ENCODE assay signal across 18 cellular contexts in the genomic region with DNA sequence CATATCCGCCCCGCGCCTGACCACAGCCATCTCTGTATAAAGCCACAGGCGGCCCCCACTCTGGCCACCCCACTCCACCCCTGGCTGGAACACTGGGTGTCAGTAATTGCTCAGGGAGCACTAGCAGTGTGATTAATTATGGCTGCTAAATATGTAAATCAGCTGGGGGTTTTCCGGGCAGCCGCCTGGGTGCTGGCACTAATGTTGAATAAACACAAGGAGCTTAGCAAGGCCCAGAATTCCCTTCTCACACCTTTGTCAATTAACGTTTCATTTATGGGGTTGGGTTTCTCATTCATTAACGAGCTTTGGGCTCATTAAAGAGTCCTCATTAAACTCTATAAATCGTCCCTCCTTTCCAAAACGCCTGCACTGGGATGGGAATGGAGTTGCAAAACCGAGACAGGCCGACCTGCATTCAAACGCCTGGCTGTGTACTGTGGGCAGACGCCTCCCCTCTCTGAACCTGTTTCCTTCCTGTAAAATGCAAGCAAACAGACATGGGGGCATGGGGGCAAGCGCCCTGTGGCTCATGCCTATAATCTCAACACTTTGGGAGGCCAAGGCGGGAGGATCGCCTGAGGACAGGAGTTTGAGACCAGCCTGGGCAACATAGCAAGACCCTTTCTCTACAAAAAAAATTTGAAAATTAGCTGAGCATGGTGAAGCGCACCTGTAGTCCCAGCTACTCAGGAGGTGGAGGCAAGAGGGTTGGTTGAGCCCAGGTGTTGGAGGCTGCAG. TPM values are rescaled to one million over a fixed set of nuclear protein-coding genes. Genes with fewer than 3 reads are reported as not detected.
"Had no signal": no experiment of that assay in that cellular context is flagged by ENCODE, and none has a peak within 500 bp of the region (broad histone marks: within the 10 kb centered on the region; RNA-seq: fewer than 3 reads in every experiment).

No MANE protein-coding gene starts in this region.

- H3K27ac Mint-ChIP-seq: activated naive CD4-positive, alpha-beta T cell treated with anti-CD3 and anti-CD28 coated beads for 36 hours; nephron; stimulated activated naive CD8-positive, alpha-beta T cell treated with anti-CD3 and anti-CD28 coated beads, Interleukin-15, Interleukin-2, amounts not matched to agents 100 ng/mL and 50 ng/mL, for 24 hours had no signal

- H3K4me1 Mint-ChIP-seq: nephron had no signal

- H3K9me3 Mint-ChIP-seq: activated naive CD4-positive, alpha-beta T cell treated with anti-CD3 and anti-CD28 coated beads for 36 hours; nephron; stimulated activated naive CD8-positive, alpha-beta T cell treated with anti-CD3 and anti-CD28 coated beads, Interleukin-15, Interleukin-2, amounts not matched to agents 100 ng/mL and 50 ng/mL, for 24 hours had no signal

- DNase-seq: activated CD4-positive, alpha-beta T cell treated with anti-CD3 and anti-CD28 coated beads, Interleukin-2, amount 50 U/mL, for 4 hours; activated CD4-positive, CD25-positive, alpha-beta regulatory T cell treated with anti-CD3 and anti-CD28 coated beads, Interleukin-2, amount 50 U/mL, for 72 hours; activated naive CD4-positive, alpha-beta T cell treated with anti-CD3 and anti-CD28 coated beads for 36 hours; activated T-cell treated with anti-CD3 and anti-CD28 coated beads for 4 hours; kidney glomerular epithelial cell; left ventricle myocardium superior; mesendoderm; occipital lobe; psoas muscle; T-helper 9 cell; testis; upper lobe of left lung had no signal

- ATAC-seq: esophagus mucosa, left ventricle myocardium superior, psoas muscle, sciatic nerve had no signal

- H3K4me3 Mint-ChIP-seq: activated naive CD4-positive, alpha-beta T cell treated with anti-CD3 and anti-CD28 coated beads for 36 hours; nephron; stimulated activated naive CD8-positive, alpha-beta T cell treated with anti-CD3 and anti-CD28 coated beads, Interleukin-15, Interleukin-2, amounts not matched to agents 100 ng/mL and 50 ng/mL, for 24 hours had no signal

RNA-seq across cellular contexts. Expression of a gene that starts 59.3 kb away (rescaled TPM):
- total RNA-seq: activated naive CD4-positive, alpha-beta T cell treated with anti-CD3 and anti-CD28 coated beads for 36 hours; cardiac septum; esophagus mucosa; hepatocyte; left ventricle myocardium superior; occipital lobe; psoas muscle; sciatic nerve; upper lobe of left lung had no signal
